In the genomic region with DNA sequence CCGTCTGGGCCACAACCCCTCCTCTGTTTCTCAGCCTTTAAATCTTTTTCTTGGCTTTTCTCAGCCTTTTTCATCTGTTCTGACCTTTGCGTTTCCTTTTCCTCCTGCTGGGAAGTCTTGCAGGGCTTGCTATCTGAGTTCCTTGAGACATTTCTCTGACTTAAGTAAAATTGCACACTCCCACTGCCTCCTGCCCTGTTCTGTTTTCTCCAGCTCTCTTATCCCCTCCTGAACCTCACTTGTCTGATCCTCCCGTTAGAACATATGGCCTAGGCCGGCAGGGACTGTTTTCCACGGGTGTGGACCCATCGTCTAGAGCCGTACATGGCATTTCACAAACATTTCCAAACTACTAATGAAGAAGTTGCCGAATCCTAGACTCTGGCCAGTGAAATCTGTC, we compare ENCODE assay signal across 1 cellular context.
TF ChIP-seq lines count a peak whose summit lies in the region.

No MANE protein-coding gene starts in this region.

TF ChIP-seq in SK-N-SH, 30 proteins besides CTCF, POLR2A, EP300 and RAD21 (continued from another document):
- TF ChIP-seq, protein P1, sequence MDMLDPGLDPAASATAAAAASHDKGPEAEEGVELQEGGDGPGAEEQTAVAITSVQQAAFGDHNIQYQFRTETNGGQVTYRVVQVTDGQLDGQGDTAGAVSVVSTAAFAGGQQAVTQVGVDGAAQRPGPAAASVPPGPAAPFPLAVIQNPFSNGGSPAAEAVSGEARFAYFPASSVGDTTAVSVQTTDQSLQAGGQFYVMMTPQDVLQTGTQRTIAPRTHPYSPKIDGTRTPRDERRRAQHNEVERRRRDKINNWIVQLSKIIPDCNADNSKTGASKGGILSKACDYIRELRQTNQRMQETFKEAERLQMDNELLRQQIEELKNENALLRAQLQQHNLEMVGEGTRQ (IDR thresholded peaks at IDR 0.05; ENCODE audit: borderline replicate concordance, low read depth, low read length), result no peak
- TF ChIP-seq FOXM1 (IDR thresholded peaks at IDR 0.05; ENCODE audit: low read depth), result no peak
